1 cellular context compared by ENCODE assay signal in the genomic region with DNA sequence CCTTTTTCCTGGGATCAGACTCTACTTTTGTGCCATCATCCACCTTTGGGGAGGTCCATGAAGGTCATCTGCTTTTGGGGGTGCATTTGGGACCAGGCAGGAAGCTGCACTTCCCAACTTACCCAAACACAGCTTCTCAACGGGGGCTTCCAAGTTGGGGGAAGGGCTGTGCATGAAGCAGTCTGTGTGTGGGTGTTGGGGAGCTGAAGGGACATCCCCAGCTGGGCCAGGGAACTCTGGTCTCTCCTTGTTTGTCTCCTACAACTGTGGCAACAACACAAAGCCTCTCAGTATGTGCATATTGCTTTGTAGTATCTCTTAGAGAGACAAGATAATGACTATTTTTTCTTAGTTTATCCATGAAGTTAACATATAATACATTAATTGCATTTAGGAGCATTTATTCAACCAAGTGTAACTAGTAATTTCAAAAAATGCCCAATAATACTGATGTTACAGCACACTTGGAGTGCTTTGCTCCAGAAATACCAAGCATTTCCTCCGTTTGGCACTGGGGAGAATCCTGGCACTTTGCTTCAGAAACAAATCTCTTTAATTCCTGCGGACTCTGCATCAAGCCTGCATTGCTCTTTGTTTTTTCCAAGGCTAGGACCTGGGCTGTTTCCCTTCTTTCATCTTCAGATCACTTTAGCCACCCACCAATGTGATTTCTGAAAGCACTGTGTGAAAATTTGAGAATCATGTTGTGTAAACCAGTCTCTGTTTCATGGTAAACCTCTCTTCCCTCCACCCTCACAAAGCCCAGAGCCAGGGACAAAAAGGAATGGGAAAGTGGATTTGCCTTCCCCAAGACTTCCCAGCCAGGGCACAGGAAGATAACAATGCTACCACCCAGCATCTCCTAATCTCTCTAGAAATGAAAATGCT.
TF ChIP-seq lines count a peak whose summit lies in the region.

No MANE protein-coding gene starts in this region.

TF ChIP-seq in H1, 55 proteins besides CTCF, POLR2A, EP300 and RAD21:
- no peak for TF ChIP-seq KDM4A (IDR thresholded peaks at IDR 0.05; ENCODE audit: low read depth, low read length, severe bottlenecking)
- no peak for TF ChIP-seq SIRT6 (IDR thresholded peaks at IDR 0.05; ENCODE audit: low read length)
- TF ChIP-seq PHF8 (conservative IDR thresholded peaks at IDR 0.05; ENCODE audit: low read depth, low read length), result no peak
- no peak for TF ChIP-seq GABPA (IDR thresholded peaks at IDR 0.05; ENCODE audit: borderline replicate concordance, insufficient read depth, low read length)
- no peak for TF ChIP-seq BRCA1 (IDR thresholded peaks at IDR 0.05; ENCODE audit: low read depth, low read length)
- TF ChIP-seq CBX5 (IDR thresholded peaks at IDR 0.05; ENCODE audit: low read depth, low read length), result no peak
- no peak for TF ChIP-seq ZNF274 (IDR thresholded peaks at IDR 0.05; ENCODE audit: borderline replicate concordance, extremely low read depth, low read length)
- no peak for TF ChIP-seq EZH2 (IDR thresholded peaks at IDR 0.05; ENCODE audit: low read depth, low read length, severe bottlenecking)
- TF ChIP-seq JUND (IDR thresholded peaks at IDR 0.05; ENCODE audit: low read length), result no peak
- TF ChIP-seq SIN3A (conservative IDR thresholded peaks at IDR 0.05 in 1 of 2, IDR thresholded peaks at IDR 0.05 in 1 of 2; ENCODE audit: low read depth in 1 of 2, low read length in 2 of 2), result no peak
- no peak for TF ChIP-seq FOSL1 (IDR thresholded peaks at IDR 0.05; ENCODE audit: insufficient read depth, low read depth, low read length)
- no peak for TF ChIP-seq POU5F1 (IDR thresholded peaks at IDR 0.05; ENCODE audit: low read depth, low read length)
- TF ChIP-seq SP1 (IDR thresholded peaks at IDR 0.05; ENCODE audit: low read depth, low read length), result no peak
- no peak for TF ChIP-seq ASH2L (IDR thresholded peaks at IDR 0.05; ENCODE audit: low read length)
- no peak for TF ChIP-seq TAF1 (IDR thresholded peaks at IDR 0.05; ENCODE audit: low read depth, low read length)
- no peak for TF ChIP-seq BACH1 (IDR thresholded peaks at IDR 0.05; ENCODE audit: low read length)
- TF ChIP-seq SUZ12 (IDR thresholded peaks at IDR 0.05; ENCODE audit: low read length), result no peak
TF ChIP-seq in H1: peak in this region for 0.
